In the genomic region with DNA sequence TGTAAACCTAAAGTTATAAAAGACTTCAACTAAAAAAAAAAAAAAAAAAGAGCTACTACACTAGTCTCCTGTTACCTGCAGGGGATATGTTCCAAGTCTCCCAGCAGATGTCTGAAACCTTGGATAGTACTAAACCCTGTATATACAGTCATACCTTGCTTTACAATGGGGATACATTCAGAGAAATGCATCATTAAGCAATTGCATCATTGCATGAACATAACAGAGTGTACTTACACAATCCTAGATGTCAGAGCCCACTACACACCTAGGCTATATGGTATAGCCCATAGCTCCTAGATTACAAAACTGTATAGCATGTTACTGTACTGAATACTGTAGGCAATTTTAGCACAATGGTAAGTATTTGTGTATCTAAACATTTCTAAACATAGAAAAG, we compare ENCODE assay signal across 26 cellular contexts.
"Had no signal": no experiment of that assay in that cellular context is flagged by ENCODE, and none has a peak within 500 bp of the region (broad histone marks: within the 10 kb centered on the region; RNA-seq: fewer than 3 reads in every experiment).

No MANE protein-coding gene starts in this region.

- H3K4me1 Mint-ChIP-seq: naive thymus-derived CD4-positive, alpha-beta T cell had no signal

- ATAC-seq: heart right ventricle; left cardiac atrium; left lung; naive thymus-derived CD4-positive, alpha-beta T cell; right lobe of liver; stimulated activated naive B cell treated with anti-CD40 and anti-IgM and Interleukin-4, amounts not matched to agents 10 μg/mL and 1 μg/mL and 100 μg/mL, for 72 hours had no signal

- H3K4me3 ChIP-seq: esophagus muscularis mucosa, heart right ventricle, left lung, neural progenitor cell, right lobe of liver, thyroid gland, vagina had no signal

- H3K36me3 ChIP-seq: esophagus muscularis mucosa, heart right ventricle, left lung, neural progenitor cell, right lobe of liver, thyroid gland, vagina had no signal

- H3K4me3 Mint-ChIP-seq: dendritic cell treated with granulocyte-macrophage colony-stimulating factor and Interleukin-4, amounts not matched to agents 40 ng/mL and 50 ng/mL, for 4 days; endodermal cell; naive thymus-derived CD4-positive, alpha-beta T cell; nephron; neural progenitor cell; stimulated activated naive B cell treated with anti-CD40 and anti-IgM and Interleukin-4, amounts not matched to agents 10 μg/mL and 1 μg/mL and 100 μg/mL, for 72 hours; stimulated activated naive CD8-positive, alpha-beta T cell treated with anti-CD3 and anti-CD28 coated beads, Interleukin-15, Interleukin-2, amounts not matched to agents 100 ng/mL and 50 ng/mL, for 24 hours had no signal

- H3K4me1 ChIP-seq: heart right ventricle, left lung, parathyroid adenoma, right lobe of liver, vagina had no signal

- H3K9me3 Mint-ChIP-seq: dendritic cell treated with granulocyte-macrophage colony-stimulating factor and Interleukin-4, amounts not matched to agents 40 ng/mL and 50 ng/mL, for 4 days; endodermal cell; naive thymus-derived CD4-positive, alpha-beta T cell; nephron; neural progenitor cell; stimulated activated naive B cell treated with anti-CD40 and anti-IgM and Interleukin-4, amounts not matched to agents 10 μg/mL and 1 μg/mL and 100 μg/mL, for 72 hours; stimulated activated naive CD8-positive, alpha-beta T cell treated with anti-CD3 and anti-CD28 coated beads, Interleukin-15, Interleukin-2, amounts not matched to agents 100 ng/mL and 50 ng/mL, for 24 hours had no signal

- H3K9me3 ChIP-seq: esophagus muscularis mucosa, heart right ventricle, left lung, right lobe of liver, thyroid gland, vagina had no signal

- H3K27ac ChIP-seq: esophagus muscularis mucosa, heart right ventricle, left lung, neural progenitor cell, parathyroid adenoma, right lobe of liver, thyroid gland, vagina had no signal

- H3K27me3 ChIP-seq: esophagus muscularis mucosa, heart right ventricle, left lung, neural progenitor cell, right lobe of liver, thyroid gland, vagina had no signal

- DNase-seq: effector CD8-positive, alpha-beta T cell; endodermal cell; foreskin melanocyte; glutamatergic neuron; heart right ventricle; hippocampal formation; left cardiac atrium; left lung; mesendoderm; midbrain; naive thymus-derived CD4-positive, alpha-beta T cell; right lobe of liver; small intestine; stimulated activated CD4-positive, alpha-beta T cell treated with anti-CD3 and anti-CD28 coated beads, Interleukin-15, amount 100 ng/mL, for 24 hours; stimulated activated CD4-positive, alpha-beta T cell treated with anti-CD3 and anti-CD28 coated beads, Interleukin-2, amount 100 ng/mL, for 48 hours; stimulated activated naive B cell treated with anti-CD40 and anti-IgM and Interleukin-4, amounts not matched to agents 10 μg/mL and 1 μg/mL and 100 μg/mL, for 72 hours; thyroid gland; trophoblast cell had no signal

- H3K27ac Mint-ChIP-seq: dendritic cell treated with granulocyte-macrophage colony-stimulating factor and Interleukin-4, amounts not matched to agents 40 ng/mL and 50 ng/mL, for 4 days; endodermal cell; naive thymus-derived CD4-positive, alpha-beta T cell; progenitor cell of endocrine pancreas; stimulated activated naive B cell treated with anti-CD40 and anti-IgM and Interleukin-4, amounts not matched to agents 10 μg/mL and 1 μg/mL and 100 μg/mL, for 72 hours; stimulated activated naive CD8-positive, alpha-beta T cell treated with anti-CD3 and anti-CD28 coated beads, Interleukin-15, Interleukin-2, amounts not matched to agents 100 ng/mL and 50 ng/mL, for 24 hours had no signal

- H3K36me3 Mint-ChIP-seq: naive thymus-derived CD4-positive, alpha-beta T cell; neural progenitor cell; stimulated activated naive B cell treated with anti-CD40 and anti-IgM and Interleukin-4, amounts not matched to agents 10 μg/mL and 1 μg/mL and 100 μg/mL, for 72 hours had no signal
